In genomic region chr2:72181616-72182015, GRCh38 we compare ENCODE assay signal across 28 cellular contexts. TPM values are rescaled to one million over a fixed set of nuclear protein-coding genes. Genes with fewer than 3 reads are reported as not detected.
DNase-seq lines count a peak whose midpoint lies in the region; ATAC-seq and TF ChIP-seq lines count a peak whose summit lies in the region.
"Had no signal": no experiment of that assay in that cellular context is flagged by ENCODE, and none has a peak within 500 bp of the region (broad histone marks: within the 10 kb centered on the region; RNA-seq: fewer than 3 reads in every experiment).

No MANE protein-coding gene starts in this region.

- CTCF ChIA-PET in activated CD4-positive, alpha-beta T cell treated with anti-CD3 and anti-CD28 coated beads for 36 hours (lab: Charles Lee), result interaction anchor here (0.6 kb wide), 1 partner anchor 174 kb away, joined by 3 read pairs; no protein-coding TSS in a partner anchor

- H3K4me1 Mint-ChIP-seq in activated CD4-positive, alpha-beta T cell treated with anti-CD3 and anti-CD28 coated beads, Interleukin-2, amount 10 ng/mL, durations not matched to agents 24 days and 14 days, result no peaks in the 10 kb centered on the region
- H3K4me1 Mint-ChIP-seq in activated CD4-positive, alpha-beta T cell treated with anti-CD3 and anti-CD28 coated beads for 36 hours, result no peaks in the 10 kb centered on the region
- peaks cover 4 to 6% of the 10 kb centered on the region in 2 experiments; a peak in 3 of 4 replicates for H3K4me1 Mint-ChIP-seq in H9
- H3K4me1 Mint-ChIP-seq: B cell; CD8-positive, alpha-beta memory T cell; IgD-negative memory B cell had no signal

- no peak overlapping the region for H3K18ac ChIP-seq in H9 (ENCODE audit: insufficient read length, low read depth, low read length)

- no peaks in the 10 kb centered on the region for H3K23me2 ChIP-seq in H9 (ENCODE audit: insufficient read length, low read depth, low read length, poor library complexity, severe bottlenecking)

- POLR2A ChIA-PET in activated CD4-positive, alpha-beta T cell treated with anti-CD3 and anti-CD28 coated beads for 36 hours (lab: Charles Lee), result no interaction called here

- H2BK120ac ChIP-seq in H9 (ENCODE audit: low read depth, low read length, poor library complexity, severe bottlenecking), result no peak overlapping the region

- no peak overlapping the region for H3K23ac ChIP-seq in H9 (ENCODE audit: insufficient read length, low read depth, low read length)

- H3K27me3 Mint-ChIP-seq in activated CD4-positive, alpha-beta T cell treated with anti-CD3 and anti-CD28 coated beads, Interleukin-2, amount 10 ng/mL, durations not matched to agents 24 days and 14 days, result no peaks in the 10 kb centered on the region
- no peaks in the 10 kb centered on the region for H3K27me3 Mint-ChIP-seq in activated CD4-positive, alpha-beta T cell treated with anti-CD3 and anti-CD28 coated beads for 36 hours
- H3K27me3 Mint-ChIP-seq in H9 (ENCODE audit: low read depth), result no peaks in the 10 kb centered on the region
- H3K27me3 Mint-ChIP-seq: B cell; CD8-positive, alpha-beta memory T cell; IgD-negative memory B cell had no signal

- no peak overlapping the region for H3K4me2 ChIP-seq in H9 (ENCODE audit: insufficient read depth, insufficient read length, low read length)
- H3K4me2 ChIP-seq: KMS-11 had no signal

- H3K9ac ChIP-seq in H9 (ENCODE audit: extremely low read depth, insufficient read length, low read length), result no peak overlapping the region
- H3K9ac ChIP-seq: GM23248, KMS-11 had no signal

- no peak overlapping the region for H3K27ac Mint-ChIP-seq in activated CD4-positive, alpha-beta T cell treated with anti-CD3 and anti-CD28 coated beads, Interleukin-2, amount 10 ng/mL, durations not matched to agents 24 days and 14 days
- H3K27ac Mint-ChIP-seq in activated CD4-positive, alpha-beta T cell treated with anti-CD3 and anti-CD28 coated beads for 36 hours, result no peak overlapping the region
- H3K27ac Mint-ChIP-seq in H9, result no peak overlapping the region
- H3K27ac Mint-ChIP-seq: B cell; CD8-positive, alpha-beta memory T cell; IgD-negative memory B cell had no signal

- H3K79me1 ChIP-seq in H9 (ENCODE audit: insufficient read depth, low read depth, low read length, poor library complexity, severe bottlenecking), result no peaks in the 10 kb centered on the region

- no peaks in the 10 kb centered on the region for H3K9me3 Mint-ChIP-seq in activated CD4-positive, alpha-beta T cell treated with anti-CD3 and anti-CD28 coated beads, Interleukin-2, amount 10 ng/mL, durations not matched to agents 24 days and 14 days
- no peaks in the 10 kb centered on the region for H3K9me3 Mint-ChIP-seq in activated CD4-positive, alpha-beta T cell treated with anti-CD3 and anti-CD28 coated beads for 36 hours (ENCODE audit: low read depth)
- no peaks in the 10 kb centered on the region; a peak in 1 of 5 replicates for H3K9me3 Mint-ChIP-seq in H9
- H3K9me3 Mint-ChIP-seq: CD8-positive, alpha-beta memory T cell; IgD-negative memory B cell had no signal

- no peak overlapping the region for H2AFZ ChIP-seq in H9 (ENCODE audit: low read length)
- H2AFZ ChIP-seq: GM23248 had no signal

- H3T11ph ChIP-seq in H9 (ENCODE audit: low read length), result no peak overlapping the region

- no peaks in the 10 kb centered on the region for H4K20me1 ChIP-seq in H9 (ENCODE audit: control insufficient read depth, insufficient read depth, insufficient read length)

- H3K27me3 ChIP-seq in WERI-Rb-1 (ENCODE audit: insufficient read depth, low read depth, severe bottlenecking), result no peaks in the 10 kb centered on the region
- H3K27me3 ChIP-seq in H9 (ENCODE audit: insufficient read depth, low read length), result no peaks in the 10 kb centered on the region

- H4K91ac ChIP-seq in H9 (ENCODE audit: insufficient read length, low read depth, low read length), result no peak overlapping the region

- H4K5ac ChIP-seq in H9 (ENCODE audit: insufficient read length, low read depth, low read length), result no peak overlapping the region

- H3K9me3 ChIP-seq in WERI-Rb-1 (ENCODE audit: severe bottlenecking) (peaks cover 3% of the 10 kb centered on the region), H9 (ENCODE audit: control insufficient read depth, low read depth, low read length) (no peaks in the 10 kb centered on the region)

- TF ChIP-seq CTCF in WERI-Rb-1 (IDR thresholded peaks at IDR 0.05; ENCODE audit: low read depth, low read length), result no peak
- TF ChIP-seq CTCF in H9 (conservative IDR thresholded peaks at IDR 0.05), result no peak

- H3K4ac ChIP-seq in H9 (ENCODE audit: low read depth, low read length), result no peak overlapping the region

- H2AK5ac ChIP-seq in H9 (ENCODE audit: insufficient read length, low read length), result no peak overlapping the region

- peak; percentile 19 for DNase-seq in activated CD4-positive, alpha-beta T cell treated with anti-CD3 and anti-CD28 coated beads, Interleukin-2, amount 10 ng/mL, durations not matched to agents 24 days and 14 days
- DNase-seq in activated CD4-positive, alpha-beta T cell treated with anti-CD3 and anti-CD28 coated beads for 36 hours, result no peak
- DNase-seq in WERI-Rb-1 (no peak), islet precursor cell (peak; percentile 74), H9 (no peak), DMS 273 (lab: John Stamatoyannopoulos, UW; ENCODE audit: unreplicated experiment) (no peak), HK-2 (ENCODE audit: unreplicated experiment) (no peak), NOMO-1 treated with DMSO at 0.1 percent for 48 hours (lab: John Stamatoyannopoulos, UW; ENCODE audit: unreplicated experiment) (no peak)
- DNase-seq: Calu3; CD8-positive, alpha-beta memory T cell; DMS153; DND-41; GM23248; H7; NCI-H1048; NCI-H1417; NCI-H187; NCI-H2081 treated with DMSO at 0.1 percent for 48 hours; NCI-H524 treated with DMSO at 0.1 percent for 48 hours; SHP77 treated with DMSO at 0.1 percent for 48 hours had no signal

- H3K56ac ChIP-seq in H9 (ENCODE audit: insufficient read length, low read depth, low read length), result no peak overlapping the region

- H2BK5ac ChIP-seq in H9 (ENCODE audit: insufficient read length, low read length), result no peak overlapping the region

- ATAC-seq in activated CD4-positive, alpha-beta T cell treated with anti-CD3 and anti-CD28 coated beads for 36 hours, result no peak
- ATAC-seq: Panc1 had no signal

- intact Hi-C loops in activated CD4-positive, alpha-beta T cell treated with anti-CD3 and anti-CD28 coated beads, Interleukin-2, amount 10 ng/mL, durations not matched to agents 24 days and 14 days (cut with micrococcal nuclease), result no loop called here
- intact Hi-C loops in activated CD4-positive, alpha-beta T cell treated with anti-CD3 and anti-CD28 coated beads for 36 hours (cut with DNase I, micrococcal nuclease), result no loop called here

- WGBS in H9 (ENCODE audit: extremely low coverage, insufficient read length, low lambda C conversion rate), result no CpG with 5 or more reads among the region's 2 CpGs

- no peaks in the 10 kb centered on the region for H3K79me2 ChIP-seq in H9 (ENCODE audit: insufficient read depth, low read length)

- no peaks in the 10 kb centered on the region; the same call in 1 of the 2 replicates for H3K36me3 ChIP-seq in WERI-Rb-1

- no peak overlapping the region for H2BK20ac ChIP-seq in H9 (ENCODE audit: low read depth, low read length, poor library complexity, severe bottlenecking)

- H3K4me3 ChIP-seq in WERI-Rb-1 (ENCODE audit: low read depth, low read length), result no peak overlapping the region
- H3K4me3 ChIP-seq: GM23248 had no signal

- H3K27ac ChIP-seq in WERI-Rb-1 (peak overlapping the region; percentile 3; the same call in 1 of the 2 replicates), H9 (ENCODE audit: insufficient read length, low read depth, low read length) (no peak overlapping the region)
- H3K27ac ChIP-seq: 22Rv1, C4-2B, GM23248, KMS-11, RWPE1 had no signal

- no peak overlapping the region for H4K8ac ChIP-seq in H9 (replicated peaks; ENCODE audit: insufficient read length, low read depth, low read length)

- H3K36me3 Mint-ChIP-seq in activated CD4-positive, alpha-beta T cell treated with anti-CD3 and anti-CD28 coated beads, Interleukin-2, amount 10 ng/mL, durations not matched to agents 24 days and 14 days (ENCODE audit: low read depth), result no peaks in the 10 kb centered on the region
- peaks cover 15% of the 10 kb centered on the region for H3K36me3 Mint-ChIP-seq in activated CD4-positive, alpha-beta T cell treated with anti-CD3 and anti-CD28 coated beads for 36 hours (ENCODE audit: low read depth)
- H3K36me3 Mint-ChIP-seq in H9 (ENCODE audit: insufficient read depth in 1 of 3, low read depth in 3 of 3), result peaks cover 0 to 20% (median 3%) of the 10 kb centered on the region in 3 experiments; a peak in 5 of 7 replicates

- no peak overlapping the region for H3K4me3 Mint-ChIP-seq in activated CD4-positive, alpha-beta T cell treated with anti-CD3 and anti-CD28 coated beads, Interleukin-2, amount 10 ng/mL, durations not matched to agents 24 days and 14 days
- H3K4me3 Mint-ChIP-seq in activated CD4-positive, alpha-beta T cell treated with anti-CD3 and anti-CD28 coated beads for 36 hours, result no peak overlapping the region
- no peak overlapping the region for H3K4me3 Mint-ChIP-seq in H9
- H3K4me3 Mint-ChIP-seq: B cell; CD8-positive, alpha-beta memory T cell; IgD-negative memory B cell had no signal

- H2BK12ac ChIP-seq in H9 (ENCODE audit: insufficient read length, low read depth, low read length), result no peak overlapping the region

- no peak overlapping the region for H3K14ac ChIP-seq in H9 (ENCODE audit: insufficient read depth, low read length)

- no peaks in the 10 kb centered on the region for H3K4me1 ChIP-seq in H9 (ENCODE audit: insufficient read depth, low read length)

- H2BK15ac ChIP-seq in H9 (ENCODE audit: low read depth, low read length), result no peak overlapping the region

RNA-seq across cellular contexts. Expression of gene CYP26B1, which starts 34.0 kb away (rescaled TPM):
- total RNA-seq in activated CD4-positive, alpha-beta T cell treated with anti-CD3 and anti-CD28 coated beads, Interleukin-2, amount 10 ng/mL, durations not matched to agents 24 days and 14 days, result not detected in 2 replicates
- not detected for total RNA-seq in activated CD4-positive, alpha-beta T cell treated with anti-CD3 and anti-CD28 coated beads for 36 hours
- total RNA-seq in H9 (2021), result 0.20 and 0.22 TPM in 2 replicates
- total RNA-seq: B cell; CD8-positive, alpha-beta memory T cell; OCI-LY7 had no signal

Comparison
In these comparisons a context has a peak if more than half of its experiments do, and no peak if none do; other contexts are left out.
1. DNase-seq: peak in activated CD4-positive, alpha-beta T cell treated with anti-CD3 and anti-CD28 coated beads, Interleukin-2, amount 10 ng/mL, durations not matched to agents 24 days and 14 days (single experiment) and islet precursor cell (single experiment); none in activated CD4-positive, alpha-beta T cell treated with anti-CD3 and anti-CD28 coated beads for 36 hours (single experiment), WERI-Rb-1 (single experiment), H9 (single experiment), DMS 273 (single experiment), HK-2 (single experiment) and NOMO-1 treated with DMSO at 0.1 percent for 48 hours (single experiment).